ENCODE assay signal across 29 cellular contexts in genomic region chr1:237670296-237670695, GRCh38.
"Had no signal": no experiment of that assay in that cellular context is flagged by ENCODE, and none has a peak within 500 bp of the region (broad histone marks: within the 10 kb centered on the region; RNA-seq: fewer than 3 reads in every experiment).

No MANE protein-coding gene starts in this region.

- H3K9ac ChIP-seq: parathyroid adenoma had no signal

- DNase-seq: colonic mucosa; effector CD8-positive, alpha-beta T cell; endodermal cell; erythroblast; esophagus squamous epithelium; gastrocnemius medialis; head of caudate nucleus; mucosa of descending colon; naive B cell; stimulated activated CD4-positive, alpha-beta T cell treated with anti-CD3 and anti-CD28 coated beads, Interleukin-12 subunit alpha, Interleukin-12 subunit beta, amount 100 ng/mL, for 4 hours; stimulated activated CD4-positive, alpha-beta T cell treated with anti-CD3 and anti-CD28 coated beads, Interleukin-1b, Interleukin-23, amount 100 ng/mL, for 48 hours; stimulated activated CD4-positive, alpha-beta T cell treated with anti-CD3 and anti-CD28 coated beads, Interleukin-4, amount 100 ng/mL, for 1 hour; stimulated activated naive CD4-positive, alpha-beta T cell treated with Interleukin-2 at 50 U/mL for 16 hours; stomach; thyroid gland had no signal

- H3K27me3 Mint-ChIP-seq: dendritic cell treated with granulocyte-macrophage colony-stimulating factor and Interleukin-4, amounts not matched to agents 40 ng/mL and 50 ng/mL, for 4 days; memory B cell; naive B cell; natural killer cell treated with Interleukin-12 subunit alpha and Interleukin-12 subunit beta and Interleukin-15 and Interleukin-18, amount 100 ng/mL, for 72 hours; progenitor cell of endocrine pancreas; type B pancreatic cell had no signal

- ATAC-seq: gastrocnemius medialis; left lobe of liver; mucosa of descending colon; natural killer cell treated with Interleukin-12 subunit alpha and Interleukin-12 subunit beta and Interleukin-15 and Interleukin-18, amount 100 ng/mL, for 72 hours; sciatic nerve; stimulated activated effector memory CD8-positive, alpha-beta T cell treated with anti-CD3 and anti-CD28 coated beads, Interleukin-12 subunit alpha, Interleukin-12 subunit beta, amount 100 ng/mL, for 72 hours had no signal

- H3K79me2 ChIP-seq: parathyroid adenoma had no signal

- H3K4me3 ChIP-seq: colonic mucosa, esophagus squamous epithelium, gastrocnemius medialis, lung, mucosa of descending colon, right atrium auricular region, smooth muscle cell, stomach, thyroid gland had no signal

- H3K9me3 Mint-ChIP-seq: natural killer cell treated with Interleukin-12 subunit alpha and Interleukin-12 subunit beta and Interleukin-15 and Interleukin-18, amount 100 ng/mL, for 72 hours; neural crest cell; stimulated activated effector memory CD8-positive, alpha-beta T cell treated with anti-CD3 and anti-CD28 coated beads, Interleukin-12 subunit alpha, Interleukin-12 subunit beta, amount 100 ng/mL, for 72 hours; type B pancreatic cell had no signal

- H3K36me3 Mint-ChIP-seq: memory B cell; naive B cell; natural killer cell treated with Interleukin-12 subunit alpha and Interleukin-12 subunit beta and Interleukin-15 and Interleukin-18, amount 100 ng/mL, for 72 hours; stimulated activated effector memory CD8-positive, alpha-beta T cell treated with anti-CD3 and anti-CD28 coated beads, Interleukin-12 subunit alpha, Interleukin-12 subunit beta, amount 100 ng/mL, for 72 hours; type B pancreatic cell had no signal

- H3K4me1 ChIP-seq: colonic mucosa, esophagus squamous epithelium, gastrocnemius medialis, parathyroid adenoma, right atrium auricular region, stomach, thyroid gland had no signal

- H3K27ac ChIP-seq: colonic mucosa, esophagus squamous epithelium, gastrocnemius medialis, neutrophil, parathyroid adenoma, right atrium auricular region, stomach, thyroid gland had no signal

- H3K27me3 ChIP-seq: colonic mucosa, esophagus squamous epithelium, gastrocnemius medialis, neutrophil, right atrium auricular region, stomach, thyroid gland had no signal

- H3K4me1 Mint-ChIP-seq: endodermal cell; memory B cell; naive B cell; neural crest cell; stimulated activated effector memory CD8-positive, alpha-beta T cell treated with anti-CD3 and anti-CD28 coated beads, Interleukin-12 subunit alpha, Interleukin-12 subunit beta, amount 100 ng/mL, for 72 hours had no signal

- H3K9me3 ChIP-seq: colonic mucosa, esophagus squamous epithelium, gastrocnemius medialis, mucosa of descending colon, neutrophil, right atrium auricular region, stomach, thyroid gland had no signal

- H3K36me3 ChIP-seq: colonic mucosa, esophagus squamous epithelium, gastrocnemius medialis, neutrophil, stomach, thyroid gland had no signal

- H3K4me2 ChIP-seq: smooth muscle cell had no signal

- H2AFZ ChIP-seq: parathyroid adenoma had no signal

- H3K4me3 Mint-ChIP-seq: dendritic cell treated with granulocyte-macrophage colony-stimulating factor and Interleukin-4, amounts not matched to agents 40 ng/mL and 50 ng/mL, for 4 days; endodermal cell; memory B cell; naive B cell; natural killer cell treated with Interleukin-12 subunit alpha and Interleukin-12 subunit beta and Interleukin-15 and Interleukin-18, amount 100 ng/mL, for 72 hours; neural crest cell; stimulated activated effector memory CD8-positive, alpha-beta T cell treated with anti-CD3 and anti-CD28 coated beads, Interleukin-12 subunit alpha, Interleukin-12 subunit beta, amount 100 ng/mL, for 72 hours; type B pancreatic cell had no signal

- H3K27ac Mint-ChIP-seq: dendritic cell treated with granulocyte-macrophage colony-stimulating factor and Interleukin-4, amounts not matched to agents 40 ng/mL and 50 ng/mL, for 4 days; endodermal cell; memory B cell; naive B cell; progenitor cell of endocrine pancreas; stimulated activated effector memory CD8-positive, alpha-beta T cell treated with anti-CD3 and anti-CD28 coated beads, Interleukin-12 subunit alpha, Interleukin-12 subunit beta, amount 100 ng/mL, for 72 hours; type B pancreatic cell had no signal
